ENCODE assay signal across 10 cellular contexts in genomic region chr1:183349201-183349711, GRCh38.
A peak's percentile ranks its signal among the peaks of the same experiment; 100 is the strongest.
DNase-seq lines count a peak whose midpoint lies in the region; ATAC-seq, FAIRE-seq and TF ChIP-seq lines count a peak whose summit lies in the region.
"Had no signal": no experiment of that assay in that cellular context is flagged by ENCODE, and none has a peak within 500 bp of the region (broad histone marks: within the 10 kb centered on the region; RNA-seq: fewer than 3 reads in every experiment).

No MANE protein-coding gene starts in this region.

- CTCF ChIA-PET in HepG2 (lab: Yijun Ruan, JAX; ENCODE audit: low intra/inter-chr PET ratio, low total read pairs) = no interaction called here

- BruUV-seq in HepG2 (replicated peaks; lab: Mats Ljungman, UMichigan) = no TSS peak

- H3K4me1 ChIP-seq in right atrium auricular region = peaks cover 0 to 30% of the 10 kb centered on the region in 2 donors
- H3K4me1 ChIP-seq in HepG2 (ENCODE audit: insufficient read depth, low read length) = no peaks in the 10 kb centered on the region

- H3K4me3 Mint-ChIP-seq in activated naive CD8-positive, alpha-beta T cell treated with anti-CD3 and anti-CD28 coated beads, Interleukin-2, amount 50 U/mL, for 24 hours = no peak overlapping the region

- H2AFZ ChIP-seq in HepG2 (ENCODE audit: low read length) = no peak overlapping the region

- H4K20me1 ChIP-seq in HepG2 (ENCODE audit: insufficient read depth, low read length) = no peaks in the 10 kb centered on the region

- H3K4me2 ChIP-seq in HepG2 (ENCODE audit: low read depth, low read length) = no peak overlapping the region

- POLR2A ChIA-PET in HepG2 (lab: Yijun Ruan, JAX) = no interaction called here

- TF ChIP-seq RAD21 in HepG2 (CRISPR knock-in tag; IDR thresholded peaks at IDR 0.05) = no peak

- DNase-seq in GM04504 (ENCODE audit: low read depth) (peak; percentile 38), astrocyte of the hippocampus (ENCODE audit: low read depth, low spot score) (peak; percentile 83), right atrium auricular region (ENCODE audit: low spot score) (no peak), putamen (ENCODE audit: low spot score) (peak; percentile 69), HepG2 (ENCODE audit: low spot score) (no peak)
- DNase-seq in activated naive CD8-positive, alpha-beta T cell treated with anti-CD3 and anti-CD28 coated beads, Interleukin-2, amount 50 U/mL, for 24 hours = no peak
- DNase-seq: activated effector memory CD4-positive, alpha-beta T cell treated with Interleukin-2 at 50 U/mL for 16 hours; stimulated activated CD4-positive, alpha-beta T cell treated with anti-CD3 and anti-CD28 coated beads, Interleukin-2, amount 100 ng/mL, for 48 hours had no signal

- no peaks in the 10 kb centered on the region for H3K9me3 Mint-ChIP-seq in activated naive CD8-positive, alpha-beta T cell treated with anti-CD3 and anti-CD28 coated beads, Interleukin-2, amount 50 U/mL, for 24 hours

- no peaks in the 10 kb centered on the region for H3K27me3 ChIP-seq in right atrium auricular region
- H3K27me3 ChIP-seq in HepG2 (ENCODE audit: control insufficient read depth in 1 of 2, insufficient read depth in 2 of 2, low read length in 2 of 2) = peaks cover 0 to 9% of the 10 kb centered on the region in 2 experiments; a peak in 1 of 5 replicates

- FAIRE-seq in HepG2 (lab: Jason Lieb, UNC) = no peak

- no peaks in the 10 kb centered on the region for H3K36me3 Mint-ChIP-seq in activated naive CD8-positive, alpha-beta T cell treated with anti-CD3 and anti-CD28 coated beads, Interleukin-2, amount 50 U/mL, for 24 hours (ENCODE audit: low read depth)

- no peak for ATAC-seq in activated naive CD8-positive, alpha-beta T cell treated with anti-CD3 and anti-CD28 coated beads, Interleukin-2, amount 50 U/mL, for 24 hours
- no peak for ATAC-seq in HepG2
- no peak for ATAC-seq in HG03432 (IDR thresholded peaks at IDR 0.05; ENCODE audit: unreplicated experiment)
- ATAC-seq in HG02870 (IDR thresholded peaks at IDR 0.05; ENCODE audit: unreplicated experiment) = no peak

- H3K4me3 ChIP-seq in right atrium auricular region (no peak overlapping the region), HepG2 (replicated peaks in 1 of 3; ENCODE audit: insufficient read depth in 1 of 3, low read depth in 2 of 3, low read length in 3 of 3) (no peak overlapping the region)

- H3K9ac ChIP-seq in HepG2 (ENCODE audit: insufficient read depth, low read depth, low read length) = no peak overlapping the region

- in situ Hi-C loops in HepG2 (cut with HindIII; ENCODE audit: extremely low pct_ligation_motif_present, low pct_unique_long_range_greater_than_20kb) = no loop called here

- TF ChIP-seq CTCF in right atrium auricular region (IDR thresholded peaks at IDR 0.05) = no peak
- TF ChIP-seq CTCF in HepG2 (CRISPR knock-in tag; IDR thresholded peaks at IDR 0.05) = no peak

- no peaks in the 10 kb centered on the region for H3K4me1 Mint-ChIP-seq in activated naive CD8-positive, alpha-beta T cell treated with anti-CD3 and anti-CD28 coated beads, Interleukin-2, amount 50 U/mL, for 24 hours

- no peaks in the 10 kb centered on the region for H3K36me3 ChIP-seq in right atrium auricular region
- H3K36me3 ChIP-seq in HepG2 (replicated peaks in 1 of 2; ENCODE audit: control insufficient read depth in 1 of 2, insufficient read depth in 2 of 2, low read length in 2 of 2) = no peaks in the 10 kb centered on the region

- H3K27ac Mint-ChIP-seq in activated naive CD8-positive, alpha-beta T cell treated with anti-CD3 and anti-CD28 coated beads, Interleukin-2, amount 50 U/mL, for 24 hours = no peak overlapping the region

- intact Hi-C loops in HepG2 (cut with micrococcal nuclease; ENCODE audit: unreplicated experiment) = no loop called here

- WGBS in HepG2 (ENCODE audit: low lambda C conversion rate) = 29% methylated on average over 6 of the region's 6 CpGs

- H3K79me2 ChIP-seq in HepG2 (ENCODE audit: insufficient read depth, low read length) = no peaks in the 10 kb centered on the region

- no peak for TF ChIP-seq POLR2A in HepG2 (IDR thresholded peaks at IDR 0.05; ENCODE audit: insufficient read depth in 1 of 2, low read depth in 2 of 2, low read length in 2 of 2)

- H3K27ac ChIP-seq in right atrium auricular region (peak overlapping the region; percentile 67 to 86), HepG2 (ENCODE audit: extremely low read length, insufficient read depth, low read length) (no peak overlapping the region)

- H3K27me3 Mint-ChIP-seq in activated naive CD8-positive, alpha-beta T cell treated with anti-CD3 and anti-CD28 coated beads, Interleukin-2, amount 50 U/mL, for 24 hours = peaks cover 11% of the 10 kb centered on the region

- no peaks in the 10 kb centered on the region for H3K9me3 ChIP-seq in right atrium auricular region
- H3K9me3 ChIP-seq in HepG2 (ENCODE audit: low read length) = no peaks in the 10 kb centered on the region

- TF ChIP-seq EP300 in HepG2 (IDR thresholded peaks at IDR 0.05; ENCODE audit: low read depth in 2 of 2, low read length in 2 of 2) = no peak
- no peak for TF ChIP-seq EP300 in HepG2 (CRISPR knock-in tag; IDR thresholded peaks at IDR 0.05; ENCODE audit: borderline replicate concordance)

TF ChIP-seq in HepG2, 621 proteins besides CTCF, POLR2A, EP300 and RAD21:
- TF ChIP-seq BRCA1 (CRISPR knock-in tag; IDR thresholded peaks at IDR 0.05) (no peak), GATA4 (IDR thresholded peaks at IDR 0.05; ENCODE audit: borderline replicate concordance, low read depth) (no peak), POLR2AphosphoS5 (IDR thresholded peaks at IDR 0.05; ENCODE audit: low read depth, low read length) (no peak), GTF2F1 (IDR thresholded peaks at IDR 0.05; ENCODE audit: low read length) (no peak), ZNF709 (CRISPR knock-in tag; IDR thresholded peaks at IDR 0.05) (no peak), RXRA (CRISPR knock-in tag; IDR thresholded peaks at IDR 0.05) (no peak), ZNF24 (IDR thresholded peaks at IDR 0.05) (no peak), HDAC2 (CRISPR knock-in tag; IDR thresholded peaks at IDR 0.05) (no peak), ARHGAP35 (CRISPR knock-in tag; IDR thresholded peaks at IDR 0.05; ENCODE audit: borderline replicate concordance) (no peak), ZKSCAN1 (IDR thresholded peaks at IDR 0.05; ENCODE audit: low read length) (no peak), GPN1 (CRISPR knock-in tag; IDR thresholded peaks at IDR 0.05; ENCODE audit: borderline replicate concordance) (no peak), ZNF891 (CRISPR knock-in tag; IDR thresholded peaks at IDR 0.05) (no peak), ERF (CRISPR knock-in tag; IDR thresholded peaks at IDR 0.05) (no peak), ZNF317 (CRISPR knock-in tag; IDR thresholded peaks at IDR 0.05) (no peak), GATAD2A (CRISPR knock-in tag; IDR thresholded peaks at IDR 0.05) (no peak), SMAD3 (CRISPR knock-in tag; IDR thresholded peaks at IDR 0.05) (no peak), ZNF614 (CRISPR knock-in tag; IDR thresholded peaks at IDR 0.05; ENCODE audit: borderline replicate concordance) (no peak)

Comparison
In these comparisons a context has a peak if more than half of its experiments do, and no peak if none do; other contexts are left out.
1. DNase-seq: peak in GM04504 (single experiment), astrocyte of the hippocampus (single experiment) and putamen (single experiment); none in right atrium auricular region (single experiment), activated naive CD8-positive, alpha-beta T cell treated with anti-CD3 and anti-CD28 coated beads, Interleukin-2, amount 50 U/mL, for 24 hours (single experiment) and HepG2 (single experiment).